ENCODE assay signal across 8 cellular contexts in the genomic region with DNA sequence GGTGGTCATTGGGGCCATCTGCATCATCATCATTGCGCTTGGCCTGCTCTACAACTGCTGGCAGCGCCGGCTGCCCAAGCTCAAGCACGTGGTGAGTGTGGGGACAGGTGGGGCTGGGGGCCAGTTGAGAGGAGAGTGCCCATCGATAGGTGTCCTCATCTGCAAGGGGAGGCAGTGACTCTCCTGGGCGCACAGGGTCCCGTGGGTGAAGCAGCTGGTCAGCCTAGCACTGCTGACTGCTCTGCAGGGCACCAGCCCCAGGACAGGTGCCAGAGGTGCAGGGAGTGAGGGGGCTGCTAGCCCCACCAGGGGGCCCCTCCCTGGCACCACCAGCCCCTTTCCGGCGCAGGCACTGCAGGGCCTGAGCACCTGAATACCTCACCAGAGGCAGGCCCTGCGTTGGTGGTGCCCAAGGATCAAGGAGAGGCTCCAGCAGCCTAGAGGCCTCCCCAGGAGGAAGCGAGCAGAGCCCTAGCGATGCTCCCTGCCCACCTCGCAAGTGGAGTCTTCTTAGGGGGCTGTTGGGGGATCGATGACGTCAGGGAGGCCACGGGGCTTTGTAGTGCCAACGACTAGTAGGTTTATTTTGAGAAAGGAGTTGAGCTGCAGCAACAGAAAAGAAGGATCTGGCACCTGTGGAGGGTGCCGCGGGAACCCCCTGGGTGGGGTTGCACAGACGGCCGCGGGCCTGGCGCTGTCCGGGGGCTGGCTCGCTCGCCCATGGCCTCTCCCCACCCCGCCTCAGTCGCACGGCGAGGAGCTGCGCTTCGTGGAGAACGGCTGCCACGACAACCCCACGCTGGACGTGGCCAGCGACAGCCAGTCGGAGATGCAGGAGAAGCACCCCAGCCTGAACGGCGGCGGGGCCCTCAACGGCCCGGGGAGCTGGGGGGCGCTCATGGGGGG. TPM values are rescaled to one million over a fixed set of nuclear protein-coding genes. Genes with fewer than 3 reads are reported as not detected.
A peak's percentile ranks its signal among the peaks of the same experiment; 100 is the strongest.
DNase-seq lines count a peak whose midpoint lies in the region; FAIRE-seq and TF ChIP-seq lines count a peak whose summit lies in the region.

No MANE protein-coding gene starts in this region.

- intact Hi-C loops in ascending aorta (cut with DNase I), result loop anchor here (1.0 to 5.0 kb wide), 4 partner anchors 19 to 381 kb away; partner anchors contain the start of genes MCM2, MGLL and SEC61A1

- peak; percentile 62 for TF ChIP-seq POLR2A in GM12892 (IDR thresholded peaks at IDR 0.05; ENCODE audit: low read depth, low read length)

- H3K27me3 Mint-ChIP-seq in HFFc6 (ENCODE audit: insufficient read depth), result peaks cover 3% of the 10 kb centered on the region

- H3K4me1 Mint-ChIP-seq in HFFc6 (ENCODE audit: low read depth), result peaks cover 17% of the 10 kb centered on the region

- H3K27me3 ChIP-seq in ascending aorta, result no peaks in the 10 kb centered on the region
- H3K27me3 ChIP-seq in iPS-15b (ENCODE audit: control insufficient read depth, insufficient read depth, low read length), result peaks cover 2% of the 10 kb centered on the region
- no peaks in the 10 kb centered on the region for H3K27me3 ChIP-seq in smooth muscle cell (ENCODE audit: low read depth)

- H3K27ac ChIP-seq in ascending aorta, result peak overlapping the region; percentile 96
- peak overlapping the region; percentile 32 for H3K27ac ChIP-seq in smooth muscle cell (ENCODE audit: low read depth)

- 0 out of 2 replicates have a peak, but pooled peaks cover 3% of the 10 kb centered on the region for H3K36me3 Mint-ChIP-seq in HFFc6 (ENCODE audit: low read depth)

- no peaks in the 10 kb centered on the region for H3K79me2 ChIP-seq in smooth muscle cell (ENCODE audit: low read depth)

- H3K36me3 ChIP-seq in ascending aorta (peaks cover 14% of the 10 kb centered on the region in 2 donors), iPS-15b (ENCODE audit: control insufficient read depth, insufficient read depth, low read length) (peaks cover 3% of the 10 kb centered on the region), smooth muscle cell (ENCODE audit: low read depth) (no peaks in the 10 kb centered on the region)

- peak overlapping the region; percentile 89 to 90 for H3K4me3 ChIP-seq in ascending aorta
- H3K4me3 ChIP-seq in iPS-15b (ENCODE audit: low read depth, low read length), result peak overlapping the region; percentile 49
- peak overlapping the region; percentile 87 for H3K4me3 ChIP-seq in smooth muscle cell

- no peaks in the 10 kb centered on the region for H4K20me1 ChIP-seq in smooth muscle cell (ENCODE audit: low read depth)

- no peaks in the 10 kb centered on the region for H3F3A ChIP-seq in smooth muscle cell (ENCODE audit: low read depth)

- H3K4me1 ChIP-seq in ascending aorta, result peaks cover 13 to 16% of the 10 kb centered on the region in 2 donors
- no peaks in the 10 kb centered on the region for H3K4me1 ChIP-seq in iPS-15b (ENCODE audit: control insufficient read depth, insufficient read depth, low read length)
- no peaks in the 10 kb centered on the region for H3K4me1 ChIP-seq in smooth muscle cell (ENCODE audit: low read depth)

- H3K4me3 Mint-ChIP-seq in HFFc6, result peak overlapping the region; percentile 87

- FAIRE-seq in GM12892 (lab: Jason Lieb, UNC), result peak; percentile 46

- peak overlapping the region; percentile 91 for H3K27ac Mint-ChIP-seq in HFFc6

- TF ChIP-seq CTCF in HFFc6 (IDR thresholded peaks at IDR 0.05) (no peak), ascending aorta (IDR thresholded peaks at IDR 0.05) (no peak), smooth muscle cell (IDR thresholded peaks at IDR 0.05; ENCODE audit: borderline replicate concordance, insufficient read depth, poor library complexity, severe bottlenecking) (no peak)

- no peaks in the 10 kb centered on the region for H3K9me3 Mint-ChIP-seq in HFFc6

- DNase-seq in GM12892 (ENCODE audit: insufficient read length) (peak; percentile 64), HFFc6 (no peak), NOMO-1 treated with dmso at 0.1 percent for 144 hours (lab: John Stamatoyannopoulos, UW; ENCODE audit: unreplicated experiment) (peak; percentile 11), ascending aorta (ENCODE audit: low spot score in 2 of 2) (peak in 1 of 2 donors; percentile 69), smooth muscle cell (lab: John Stamatoyannopoulos, UW; ENCODE audit: unreplicated experiment) (no peak), NCI-H345 (lab: John Stamatoyannopoulos, UW) (no peak), HuH-7 (ENCODE audit: low spot score) (no peak)

- H3K9ac ChIP-seq in iPS-15b (ENCODE audit: low read depth, low read length) (peak overlapping the region; percentile 60), smooth muscle cell (ENCODE audit: low read depth) (peak overlapping the region; percentile 90)

- no peaks in the 10 kb centered on the region for H3K9me3 ChIP-seq in ascending aorta
- H3K9me3 ChIP-seq in iPS-15b (ENCODE audit: control insufficient read depth, insufficient read depth, low read length), result no peaks in the 10 kb centered on the region
- no peaks in the 10 kb centered on the region for H3K9me3 ChIP-seq in smooth muscle cell (replicated peaks; ENCODE audit: low read depth)

- 37% methylated on average over 40 of the region's 44 CpGs for WGBS in smooth muscle cell (ENCODE audit: low lambda C conversion rate)

- H3K4me2 ChIP-seq in smooth muscle cell, result peak overlapping the region; percentile 98

- peak overlapping the region; percentile 67 for H2AFZ ChIP-seq in smooth muscle cell (ENCODE audit: low read depth)

RNA-seq across cellular contexts. Expression of gene ABTB1, which starts 1.0 kb away (rescaled TPM):
- polyA plus RNA-seq in GM12892 (2012; ENCODE audit: missing spikeins), result 8.1 TPM
- total RNA-seq in HFFc6 (2021; fragmentation: NEBNext Ultra II Directional; extraction: Animal tissue kit (Norgen Biotek cat#: 25700)), result 10 to 100 TPM in 4 of 6 experiments, 1 to 10 TPM in 2; 9.5 to 14.0 (median 11.5) TPM
- total RNA-seq in ascending aorta (61.7 TPM), smooth muscle cell (2.8 and 5.7 TPM in 2 replicates)
- polyA plus RNA-seq in smooth muscle cell, result 14.0 and 17.9 TPM in 2 replicates

RNA-seq across cellular contexts. Expression of gene PODXL2, which starts 42.8 kb away (rescaled TPM):
- polyA plus RNA-seq in GM12892 (2012; ENCODE audit: missing spikeins), result 3.8 TPM
- total RNA-seq in HFFc6 (2021; fragmentation: NEBNext Ultra II Directional; extraction: Animal tissue kit (Norgen Biotek cat#: 25700)), result under 1 TPM in 1 of 6 experiments, not detected in 5; 0.09 TPM
- 1.6 TPM for total RNA-seq in ascending aorta
- 4.1 and 4.2 TPM in 2 replicates for total RNA-seq in smooth muscle cell
- polyA plus RNA-seq in smooth muscle cell, result 6.0 and 9.7 TPM in 2 replicates

Comparison
In these comparisons a context has a peak if more than half of its experiments do, and no peak if none do; other contexts are left out.
1. DNase-seq: peak in GM12892 (single experiment) and NOMO-1 treated with dmso at 0.1 percent for 144 hours (single experiment); none in HFFc6 (single experiment), smooth muscle cell (single experiment), NCI-H345 (single experiment) and HuH-7 (single experiment).
2. Peak in every context shown above with its lines, with median percentiles within 50 percentile points of each other: H3K4me3 ChIP-seq.